26 cellular contexts compared by ENCODE assay signal in the genomic region with DNA sequence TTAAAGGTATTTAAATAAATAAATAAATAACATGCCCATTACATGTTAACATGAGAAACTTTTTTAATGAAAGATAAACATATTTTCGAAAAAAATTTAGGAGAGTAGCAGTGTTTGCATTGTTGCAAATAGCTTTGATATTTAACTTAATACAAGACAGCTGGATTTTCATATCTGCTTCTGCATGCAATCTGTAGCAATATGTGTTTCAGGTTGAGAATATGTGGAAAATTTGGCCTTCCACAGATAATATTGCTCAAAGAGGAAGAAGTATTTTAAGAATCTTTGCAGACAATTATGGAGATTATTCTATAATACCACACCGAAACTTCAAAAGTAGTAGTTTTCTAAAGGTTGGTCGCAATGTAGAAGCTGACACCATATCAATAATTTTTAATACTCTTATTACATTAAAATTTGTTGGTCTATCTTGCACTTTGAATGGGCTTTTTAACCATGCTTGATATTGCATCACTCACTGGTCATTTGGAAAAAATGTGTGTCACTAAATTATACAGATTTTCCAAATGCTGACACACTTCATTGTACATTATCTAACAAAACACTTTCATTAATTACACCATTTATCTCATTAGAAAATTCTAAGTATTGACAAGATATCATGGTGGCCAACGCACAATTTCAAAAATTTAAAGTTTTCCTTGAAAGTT.
"Had no signal": no experiment of that assay in that cellular context is flagged by ENCODE, and none has a peak within 500 bp of the region (broad histone marks: within the 10 kb centered on the region; RNA-seq: fewer than 3 reads in every experiment).

No MANE protein-coding gene starts in this region.

- FAIRE-seq: kidney had no signal

- H3K27ac ChIP-seq: epithelial cell of prostate, gastrocnemius medialis, heart left ventricle, ovary, psoas muscle, sigmoid colon, testis, tibial artery had no signal

- ATAC-seq: esophagus mucosa; gastrocnemius medialis; heart left ventricle; left lobe of liver; natural killer cell; psoas muscle; right cardiac atrium; stimulated activated effector memory CD8-positive, alpha-beta T cell treated with anti-CD3 and anti-CD28 coated beads, Interleukin-12 subunit alpha, Interleukin-12 subunit beta, amount 100 ng/mL, for 72 hours had no signal

- H3K27me3 ChIP-seq: gastrocnemius medialis, heart left ventricle, ovary, sigmoid colon, testis, tibial artery had no signal

- H3K9me3 ChIP-seq: ovary, testis had no signal

- H3K4me1 ChIP-seq: gastrocnemius medialis, heart left ventricle, psoas muscle, sigmoid colon, testis, tibial artery had no signal

- DNase-seq: cortex of kidney; effector CD8-positive, alpha-beta T cell; endodermal cell; foreskin fibroblast; gastrocnemius medialis; heart left ventricle; hippocampal formation; kidney; natural killer cell; occipital lobe; ovary; posterior cingulate gyrus; psoas muscle; right cardiac atrium; sigmoid colon; stimulated activated CD4-positive, alpha-beta T cell treated with anti-CD3 and anti-CD28 coated beads, Interleukin-2, amount 100 ng/mL, for 24 hours; stimulated activated CD4-positive, alpha-beta T cell treated with anti-CD3 and anti-CD28 coated beads, Interleukin-4, amount 100 ng/mL, for 24 hours; stimulated activated naive CD4-positive, alpha-beta T cell treated with Interleukin-2 at 50 U/mL for 16 hours; substantia nigra; testis; tibial artery had no signal

- H3K36me3 ChIP-seq: gastrocnemius medialis, heart left ventricle, ovary, sigmoid colon, tibial artery had no signal

- H3K4me3 ChIP-seq: gastrocnemius medialis, heart left ventricle, lung, ovary, psoas muscle, sigmoid colon, testis, tibial artery had no signal
